ENCODE assay signal across 34 cellular contexts in genomic region chrX:110170029-110170428, GRCh38.
"Had no signal": no experiment of that assay in that cellular context is flagged by ENCODE, and none has a peak within 500 bp of the region (broad histone marks: within the 10 kb centered on the region; RNA-seq: fewer than 3 reads in every experiment).

No MANE protein-coding gene starts in this region.

- H3K27ac ChIP-seq: KMS-11 had no signal

- H3K27me3 ChIP-seq: MG63 had no signal

- H3K36me3 ChIP-seq: MG63 had no signal

- H3K4me3 ChIP-seq: MG63 had no signal

- H3K4me2 ChIP-seq: KMS-11 had no signal

- H3K9me3 ChIP-seq: MG63 had no signal

- H3K9ac ChIP-seq: KMS-11 had no signal

- DNase-seq: Karpas-422, Kasumi-1, KG1, MG63, MM.1S, MV-4-11, NCI-H1048, NCI-H1092, NCI-H1092 treated with DMSO at 0.1 percent for 48 hours, NCI-H1105, NCI-H1105 treated with DMSO at 0.1 percent for 48 hours, NCI-H1417, NCI-H1417 treated with DMSO at 0.1 percent for 48 hours, NCI-H1436, NCI-H1436 treated with DMSO at 0.1 percent for 48 hours, NCI-H146, NCI-H1694, NCI-H1694 treated with DMSO at 0.1 percent for 48 hours, NCI-H187, NCI-H187 treated with DMSO at 0.1 percent for 48 hours, NCI-H1930, NCI-H2029, NCI-H2029 treated with DMSO at 0.1 percent for 48 hours, NCI-H2081, NCI-H2081 treated with DMSO at 0.1 percent for 48 hours, NCI-H2107, NCI-H2171, NCI-H2171 treated with DMSO at 0.1 percent for 48 hours, NCI-H2227 treated with DMSO at 0.1 percent for 48 hours, NCI-H226, NCI-H345, NCI-H446, NCI-H446 treated with DMSO at 0.1 percent for 48 hours had no signal
